1 cellular context compared by ENCODE assay signal in the genomic region with DNA sequence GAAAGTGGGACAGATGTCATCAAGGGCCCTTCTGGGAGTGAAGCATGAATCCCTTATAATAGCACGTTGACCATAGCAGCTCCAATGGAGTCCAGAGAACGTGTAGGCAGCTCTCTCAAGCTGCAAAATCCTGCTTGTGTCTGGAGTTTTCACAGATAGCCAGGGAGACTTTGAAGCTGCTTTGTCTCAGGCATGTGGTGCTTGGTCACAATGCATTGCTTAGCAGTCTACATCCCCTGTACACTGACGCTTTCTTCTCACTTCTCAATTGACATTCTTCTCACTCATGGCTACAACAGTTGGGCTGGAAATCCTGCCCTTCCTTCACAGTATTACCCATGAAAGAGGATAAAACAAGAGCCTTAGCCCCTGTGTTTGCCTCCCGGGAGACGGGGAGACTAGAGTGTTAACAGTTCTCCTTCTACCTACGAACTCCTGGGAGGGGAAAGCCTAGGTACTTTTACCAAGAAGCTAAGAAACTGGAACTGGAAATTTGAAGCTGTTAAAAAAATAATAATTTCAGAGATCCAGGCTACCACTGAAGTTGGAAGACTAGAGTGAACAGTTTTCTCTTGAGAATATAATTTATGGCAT.
TF ChIP-seq lines count a peak whose summit lies in the region.

No MANE protein-coding gene starts in this region.

TF ChIP-seq in A549, 52 proteins besides CTCF, POLR2A, EP300 and RAD21 (continued from another document):
- no peak for TF ChIP-seq EHMT2 (IDR thresholded peaks at IDR 0.05; ENCODE audit: low read depth)
- TF ChIP-seq KDM5A (IDR thresholded peaks at IDR 0.05) = no peak
- no peak for TF ChIP-seq EHF (CRISPR knock-in tag; IDR thresholded peaks at IDR 0.05)
- no peak for TF ChIP-seq PHF8 (IDR thresholded peaks at IDR 0.05; ENCODE audit: borderline replicate concordance, low read depth)
TF ChIP-seq in A549: peak in this region for 0.
